ENCODE assay signal across 8 cellular contexts in genomic region chr5:87195104-87195581, GRCh38.
DNase-seq lines count a peak whose midpoint lies in the region; ATAC-seq, FAIRE-seq and TF ChIP-seq lines count a peak whose summit lies in the region.

No MANE protein-coding gene starts in this region.

- H3K9me3 ChIP-seq in endothelial cell of umbilical vein (replicated peaks; ENCODE audit: control insufficient read depth, insufficient read depth, low read length) (no peaks in the 10 kb centered on the region), aorta (ENCODE audit: control insufficient read depth, low read length) (no peaks in the 10 kb centered on the region)

- H3K9ac ChIP-seq in endothelial cell of umbilical vein (replicated peaks; ENCODE audit: extremely low read depth, insufficient read depth, low read length) = peak overlapping the region; percentile 74

- peak; percentile 88 for FAIRE-seq in endothelial cell of umbilical vein (lab: Jason Lieb, UNC)

- DNase-seq in stimulated activated CD4-positive, alpha-beta T cell treated with anti-CD3 and anti-CD28 coated beads, Interleukin-15, amount 100 ng/mL, for 24 hours = peak; percentile 46
- no peak for DNase-seq in stimulated activated CD4-positive, alpha-beta T cell treated with anti-CD3 and anti-CD28 coated beads, Interleukin-2, amount 100 ng/mL, for 48 hours
- peak; percentile 85 for DNase-seq in endothelial cell of umbilical vein (ENCODE audit: low read depth, low spot score)
- DNase-seq in aorta = no peak
- DNase-seq in Right ventricle myocardium superior = no peak
- DNase-seq in cardiac septum (ENCODE audit: low spot score) = no peak

- H4K20me1 ChIP-seq in endothelial cell of umbilical vein (replicated peaks; ENCODE audit: control insufficient read depth, extremely low read depth, insufficient read depth, low read length) = no peaks in the 10 kb centered on the region

- H3K9me1 ChIP-seq in endothelial cell of umbilical vein (replicated peaks; ENCODE audit: control insufficient read depth, extremely low read depth, insufficient read depth, low read length) = no peaks in the 10 kb centered on the region

- no peaks in the 10 kb centered on the region for H3K36me3 ChIP-seq in endothelial cell of umbilical vein (ENCODE audit: control insufficient read depth in 2 of 2, extremely low read depth in 1 of 2, insufficient read depth in 2 of 2, low read length in 2 of 2)
- no peaks in the 10 kb centered on the region for H3K36me3 ChIP-seq in aorta (ENCODE audit: control insufficient read depth in 1 of 2, insufficient read depth in 2 of 2, low read length in 1 of 2)

- POLR2A ChIA-PET in endothelial cell of umbilical vein (lab: Charles Lee) = interaction anchor here (0.5 to 1.7 kb wide), 3 partner anchors 73 to 1766 kb away, joined by 3 to 7 read pairs (median 4); partner anchors contain the start of gene RASA1

- WGBS in aorta, 2 donors = 16% methylated on average over 4 of the region's 4 CpGs

- no peak for TF ChIP-seq CTCF in endothelial cell of umbilical vein (IDR thresholded peaks at IDR 0.05; ENCODE audit: extremely low read depth in 1 of 2, insufficient read depth in 1 of 2, low read depth in 1 of 2, low read length in 2 of 2)

- intact Hi-C loops in endothelial cell of umbilical vein (cut with micrococcal nuclease) = loop anchor here (1.0 to 2.0 kb wide), 5 partner anchors 44 to 206 kb away; partner anchors contain the start of gene RASA1
- intact Hi-C loops in aorta (cut with DNase I) = no loop called here
- intact Hi-C loops in Right ventricle myocardium superior (cut with DNase I) = no loop called here
- intact Hi-C loops in cardiac septum (cut with DNase I) = no loop called here

- CTCF ChIA-PET in endothelial cell of umbilical vein (lab: Charles Lee) = interaction anchor here (1.2 to 2.5 kb wide), 8 partner anchors 13 to 125 kb away, joined by 3 to 19 read pairs (median 6); no protein-coding TSS in a partner anchor

- peaks cover 25% of the 10 kb centered on the region for H3K4me1 ChIP-seq in endothelial cell of umbilical vein (ENCODE audit: control insufficient read depth, extremely low read depth, insufficient read depth, low read length)
- peaks cover 0 to 6% of the 10 kb centered on the region in 2 donors for H3K4me1 ChIP-seq in aorta (ENCODE audit: control insufficient read depth in 1 of 2, insufficient read depth in 2 of 2, low read length in 2 of 2)

- no peak for TF ChIP-seq POLR2A in endothelial cell of umbilical vein (IDR thresholded peaks at IDR 0.05; ENCODE audit: low read depth, low read length)

- no TSS peak for BruUV-seq in endothelial cell of umbilical vein (replicated peaks; lab: Mats Ljungman, UMichigan)

- dilution Hi-C loops in endothelial cell of umbilical vein (cut with MboI; ENCODE audit: extremely low pct_ligation_motif_present, low sequenced_read_pairs) = no loop called here

- H3K27me3 ChIP-seq in endothelial cell of umbilical vein (ENCODE audit: control insufficient read depth in 2 of 2, insufficient read depth in 2 of 2, low read length in 2 of 2) = no peaks in the 10 kb centered on the region
- H3K27me3 ChIP-seq in aorta (ENCODE audit: control insufficient read depth in 1 of 2, insufficient read depth in 2 of 2, low read length in 1 of 2) = no peaks in the 10 kb centered on the region

- peak overlapping the region; percentile 92 for H3K4me2 ChIP-seq in endothelial cell of umbilical vein (ENCODE audit: insufficient read depth, low read length)

- H2AFZ ChIP-seq in endothelial cell of umbilical vein (ENCODE audit: low read depth, low read length) = peak overlapping the region; percentile 98

- ATAC-seq in HG03575 (IDR thresholded peaks at IDR 0.05; ENCODE audit: extremely low read depth, insufficient number of reproducible peaks, low FRiP score, unreplicated experiment) = peak; percentile 54
- no peak for ATAC-seq in aorta (ENCODE audit: low FRiP score)
- ATAC-seq in Right ventricle myocardium superior (ENCODE audit: poor library complexity) = no peak
- no peak for ATAC-seq in GM19324 (IDR thresholded peaks at IDR 0.05; ENCODE audit: low FRiP score, unreplicated experiment)

- H3K27ac ChIP-seq in endothelial cell of umbilical vein (ENCODE audit: insufficient read depth, low read depth, low read length) = peak overlapping the region; percentile 98
- peak overlapping the region; percentile 71 to 91 for H3K27ac ChIP-seq in aorta (ENCODE audit: low read depth in 1 of 2, low read length in 2 of 2)

- H3K4me3 ChIP-seq in endothelial cell of umbilical vein (replicated peaks in 1 of 3; ENCODE audit: insufficient read depth in 1 of 3, low read depth in 1 of 3, low read length in 3 of 3) (peak overlapping the region in 1 of 3 experiments; percentile 40), aorta (ENCODE audit: low read length in 2 of 2) (no peak overlapping the region)

- H3K79me2 ChIP-seq in endothelial cell of umbilical vein (ENCODE audit: control insufficient read depth, insufficient read depth, low read length) = no peaks in the 10 kb centered on the region

TF ChIP-seq in endothelial cell of umbilical vein, 7 proteins besides CTCF, POLR2A, EP300 and RAD21:
- TF ChIP-seq MYC (IDR thresholded peaks at IDR 0.05; ENCODE audit: low read depth, low read length) (no peak), JUN (IDR thresholded peaks at IDR 0.05; ENCODE audit: borderline replicate concordance, insufficient read depth, insufficient read length, low read depth) (peak; percentile 53), FOS (IDR thresholded peaks at IDR 0.05; ENCODE audit: borderline replicate concordance, insufficient read depth, low read length) (peak; percentile 75)

Comparison
In these comparisons a context has a peak if more than half of its experiments do, and no peak if none do; other contexts are left out.
1. DNase-seq: peak in stimulated activated CD4-positive, alpha-beta T cell treated with anti-CD3 and anti-CD28 coated beads, Interleukin-15, amount 100 ng/mL, for 24 hours (single experiment) and endothelial cell of umbilical vein (single experiment); none in stimulated activated CD4-positive, alpha-beta T cell treated with anti-CD3 and anti-CD28 coated beads, Interleukin-2, amount 100 ng/mL, for 48 hours (0 of 2), aorta (0 of 2), Right ventricle myocardium superior (single experiment) and cardiac septum (single experiment).